8 cellular contexts compared by ENCODE assay signal in the genomic region with DNA sequence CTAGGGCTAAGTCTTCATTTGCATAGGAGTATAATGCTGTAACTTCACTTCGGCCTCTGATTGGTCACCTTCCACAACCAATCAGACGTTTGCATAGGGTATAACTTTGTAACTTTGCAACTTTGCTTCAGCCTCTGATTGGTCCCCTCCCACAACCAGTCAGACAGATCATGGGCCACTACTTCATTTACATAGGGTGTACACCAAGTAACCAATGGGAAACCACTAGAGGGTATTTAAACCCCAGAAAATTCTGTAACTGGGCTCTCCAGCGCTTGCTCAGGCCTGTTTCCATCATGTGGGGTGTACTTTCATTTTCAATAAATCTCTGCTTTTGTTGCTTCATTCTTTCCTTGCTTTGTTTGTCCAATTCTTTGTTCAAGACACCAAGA. TPM values are rescaled to one million over a fixed set of nuclear protein-coding genes. Genes with fewer than 3 reads are reported as not detected.
A peak's percentile ranks its signal among the peaks of the same experiment; 100 is the strongest.
DNase-seq lines count a peak whose midpoint lies in the region.
"Not testable (repeated sequence)": the region's sequence is repeated elsewhere in the genome, so short reads cannot be mapped to it uniquely, and the experiment has no call there.

No MANE protein-coding gene starts in this region.

- DNase-seq in H4 (ENCODE audit: low spot score) (peak; percentile 82), NCI-H82 (lab: John Stamatoyannopoulos, UW) (peak; percentile 11), dermis blood vessel endothelial cell (peak; percentile 54), glomerular visceral epithelial cell (ENCODE audit: extremely low spot score) (peak; percentile 38)
- peak; percentile 21 for DNase-seq in T-helper 2 cell treated with Interferon-gamma antibody and Interleukin-4, amounts not matched to agents 5 μg/mL and 100 μg/mL, for 36 hours (ENCODE audit: low spot score)
- DNase-seq in activated naive CD4-positive, alpha-beta T cell treated with anti-CD3 and anti-CD28 coated beads for 36 hours: peak; percentile 30
- not testable (repeated sequence) for DNase-seq in skeletal muscle cell (ENCODE audit: low read depth)

- H3K9ac ChIP-seq in BLaER1: not testable (repeated sequence)

- H3K4me3 Mint-ChIP-seq in T-helper 2 cell treated with Interferon-gamma antibody and Interleukin-4, amounts not matched to agents 5 μg/mL and 100 μg/mL, for 36 hours: peak overlapping the region; percentile 51
- not testable (repeated sequence) for H3K4me3 Mint-ChIP-seq in activated naive CD4-positive, alpha-beta T cell treated with anti-CD3 and anti-CD28 coated beads for 36 hours

- CTCF ChIA-PET in activated naive CD4-positive, alpha-beta T cell treated with anti-CD3 and anti-CD28 coated beads for 36 hours (lab: Charles Lee): not testable (repeated sequence)

- H3K4me2 ChIP-seq in BLaER1: peak overlapping the region; percentile 75

- not testable (repeated sequence) for H3K4me3 ChIP-seq in BLaER1
- H3K4me3 ChIP-seq in skeletal muscle cell (ENCODE audit: low read depth, low read length): peak overlapping the region; percentile 16

- not testable (repeated sequence) for H4K20me1 ChIP-seq in BLaER1

- H3K9me3 Mint-ChIP-seq in T-helper 2 cell treated with Interferon-gamma antibody and Interleukin-4, amounts not matched to agents 5 μg/mL and 100 μg/mL, for 36 hours; activated naive CD4-positive, alpha-beta T cell treated with anti-CD3 and anti-CD28 coated beads for 36 hours: not testable (repeated sequence)

- H3K36me3 ChIP-seq in BLaER1: not testable (repeated sequence)

- not testable (repeated sequence) for H3K27me3 Mint-ChIP-seq in T-helper 2 cell treated with Interferon-gamma antibody and Interleukin-4, amounts not matched to agents 5 μg/mL and 100 μg/mL, for 36 hours (ENCODE audit: low read depth); activated naive CD4-positive, alpha-beta T cell treated with anti-CD3 and anti-CD28 coated beads for 36 hours (ENCODE audit: low read depth)

- H3K4me1 Mint-ChIP-seq in T-helper 2 cell treated with Interferon-gamma antibody and Interleukin-4, amounts not matched to agents 5 μg/mL and 100 μg/mL, for 36 hours (ENCODE audit: low read depth): peaks cover 50% of the 10 kb centered on the region
- H3K4me1 Mint-ChIP-seq in activated naive CD4-positive, alpha-beta T cell treated with anti-CD3 and anti-CD28 coated beads for 36 hours (ENCODE audit: low read depth): peaks cover 54% of the 10 kb centered on the region

- not testable (repeated sequence) for H3K27me3 ChIP-seq in BLaER1

- not testable (repeated sequence) for H3K36me3 Mint-ChIP-seq in T-helper 2 cell treated with Interferon-gamma antibody and Interleukin-4, amounts not matched to agents 5 μg/mL and 100 μg/mL, for 36 hours (ENCODE audit: low read depth); activated naive CD4-positive, alpha-beta T cell treated with anti-CD3 and anti-CD28 coated beads for 36 hours (ENCODE audit: low read depth)

- H3K9me3 ChIP-seq in BLaER1: not testable (repeated sequence)

- H3K27ac ChIP-seq in BLaER1: not testable (repeated sequence)

- intact Hi-C loops in activated naive CD4-positive, alpha-beta T cell treated with anti-CD3 and anti-CD28 coated beads for 36 hours (cut with micrococcal nuclease): not testable (repeated sequence)

- H3K4me1 ChIP-seq in BLaER1: peaks cover 80% of the 10 kb centered on the region

- H3K27ac Mint-ChIP-seq in T-helper 2 cell treated with Interferon-gamma antibody and Interleukin-4, amounts not matched to agents 5 μg/mL and 100 μg/mL, for 36 hours; activated naive CD4-positive, alpha-beta T cell treated with anti-CD3 and anti-CD28 coated beads for 36 hours: not testable (repeated sequence)

RNA-seq across cellular contexts. Expression of gene MRPL36, which starts 10.2 kb away (rescaled TPM):
- 95.5 and 109 TPM in 2 replicates for total RNA-seq in H4 (2014; rRNA removed; shearing (Covaris generic))
- 10 to 100 TPM; 60.7 to 63.4 TPM for total RNA-seq in activated naive CD4-positive, alpha-beta T cell treated with anti-CD3 and anti-CD28 coated beads for 36 hours
- 32.2 and 36.9 TPM in 2 replicates for total RNA-seq in dermis blood vessel endothelial cell

RNA-seq across cellular contexts. Expression of gene NDUFS6, which starts 11.8 kb away (rescaled TPM):
- total RNA-seq in H4 (2014; rRNA removed; shearing (Covaris generic)): 85.8 and 88.0 TPM in 2 replicates
- total RNA-seq in activated naive CD4-positive, alpha-beta T cell treated with anti-CD3 and anti-CD28 coated beads for 36 hours: 10 to 100 TPM; 39.5 to 44.6 TPM
- total RNA-seq in dermis blood vessel endothelial cell: 39.6 and 48.5 TPM in 2 replicates
